In genomic region chr11:76598426-76598839, GRCh38 we compare ENCODE assay signal across 8 cellular contexts.
DNase-seq lines count a peak whose midpoint lies in the region; ATAC-seq and TF ChIP-seq lines count a peak whose summit lies in the region.

No MANE protein-coding gene starts in this region.

- DNase-seq in NCI-H146 (lab: John Stamatoyannopoulos, UW) = peak; percentile 62
- DNase-seq in NCI-H146 treated with DMSO at 0.1 percent for 48 hours (lab: John Stamatoyannopoulos, UW; ENCODE audit: unreplicated experiment) = no peak
- DNase-seq in fibroblast of pulmonary artery (ENCODE audit: low read depth) = peak; percentile 68
- DNase-seq in gastrocnemius medialis = no peak
- no peak for DNase-seq in activated naive CD4-positive, alpha-beta T cell treated with Interleukin-2 at 50 U/mL for 16 hours

- ATAC-seq in HG02798 (IDR thresholded peaks at IDR 0.05; ENCODE audit: poor library complexity, unreplicated experiment) = peak; percentile 55
- peak; percentile 79 for ATAC-seq in SK-N-SH treated with all-trans-retinoic acid at 6 μM for 48 hours
- ATAC-seq in gastrocnemius medialis = peak; percentile 18 to 58
- ATAC-seq in GM19455 (IDR thresholded peaks at IDR 0.05; ENCODE audit: unreplicated experiment) = no peak

- H3K4me1 ChIP-seq in gastrocnemius medialis = peaks cover 2 to 8% of the 10 kb centered on the region in 2 donors

- peak; percentile 62 for TF ChIP-seq CTCF in fibroblast of pulmonary artery (IDR thresholded peaks at IDR 0.05; ENCODE audit: low read length, missing control alignments)
- TF ChIP-seq CTCF in gastrocnemius medialis (IDR thresholded peaks at IDR 0.05 in 4 of 5, conservative IDR thresholded peaks at IDR 0.05 in 1 of 5) = peak in 2 of 5 experiments; percentile 48 to 50

- H3K36me3 ChIP-seq in gastrocnemius medialis = no peaks in the 10 kb centered on the region

- in situ Hi-C loops in gastrocnemius medialis (cut with MboI; ENCODE audit: low sequenced_read_pairs in 4 of 4) = loop anchor here in 1 of 4 donors (25.0 kb wide), 1 partner anchor 89 kb away; no protein-coding TSS in a partner anchor

- H3K27ac ChIP-seq in gastrocnemius medialis = no peak overlapping the region

- intact Hi-C loops in gastrocnemius medialis (cut with DNase I; ENCODE audit: low total_unique reads) = no loop called here

- H3K9me3 ChIP-seq in gastrocnemius medialis = no peaks in the 10 kb centered on the region

- H3K27me3 ChIP-seq in gastrocnemius medialis = no peaks in the 10 kb centered on the region

- H3K4me3 ChIP-seq in fibroblast of pulmonary artery (replicated peaks; ENCODE audit: low read depth, low read length) (no peak overlapping the region), gastrocnemius medialis (no peak overlapping the region)

- no peak for TF ChIP-seq POLR2A in gastrocnemius medialis (IDR thresholded peaks at IDR 0.05)

TF ChIP-seq in SK-N-SH treated with all-trans-retinoic acid at 6 μM for 48 hours, 23 proteins besides CTCF, POLR2A, EP300 and RAD21:
- no peak for TF ChIP-seq ARNTL (CRISPR knock-in tag; IDR thresholded peaks at IDR 0.05; ENCODE audit: borderline replicate concordance, low read depth)
- no peak for TF ChIP-seq PATZ1 (CRISPR knock-in tag; IDR thresholded peaks at IDR 0.05; ENCODE audit: borderline replicate concordance)
- no peak for TF ChIP-seq TCF4 (CRISPR knock-in tag; IDR thresholded peaks at IDR 0.05; ENCODE audit: borderline replicate concordance)
- TF ChIP-seq OSR1 (CRISPR knock-in tag; IDR thresholded peaks at IDR 0.05) = no peak
- TF ChIP-seq CREB5 (CRISPR knock-in tag; IDR thresholded peaks at IDR 0.05; ENCODE audit: low read depth) = no peak
- TF ChIP-seq TSHZ2 (CRISPR knock-in tag; IDR thresholded peaks at IDR 0.05) = no peak
- TF ChIP-seq ZFP3 (CRISPR knock-in tag; IDR thresholded peaks at IDR 0.05) = no peak
- TF ChIP-seq PPARA (CRISPR knock-in tag; IDR thresholded peaks at IDR 0.05; ENCODE audit: borderline replicate concordance) = no peak
- TF ChIP-seq ZFP30 (CRISPR knock-in tag; IDR thresholded peaks at IDR 0.05) = no peak
- TF ChIP-seq CSDC2 (CRISPR knock-in tag; IDR thresholded peaks at IDR 0.05) = no peak
- no peak for TF ChIP-seq BACH2 (CRISPR knock-in tag; IDR thresholded peaks at IDR 0.05; ENCODE audit: borderline replicate concordance)
- TF ChIP-seq ZNF8 (CRISPR knock-in tag; IDR thresholded peaks at IDR 0.05) = no peak
- no peak for TF ChIP-seq POU6F1 (CRISPR knock-in tag; IDR thresholded peaks at IDR 0.05; ENCODE audit: borderline replicate concordance, low read depth)
- TF ChIP-seq ZNF70 (CRISPR knock-in tag; IDR thresholded peaks at IDR 0.05) = no peak
- TF ChIP-seq ZC3H10 (CRISPR knock-in tag; IDR thresholded peaks at IDR 0.05) = no peak
- TF ChIP-seq SNAI2 (CRISPR knock-in tag; IDR thresholded peaks at IDR 0.05) = no peak
- TF ChIP-seq CSRNP3 (CRISPR knock-in tag; IDR thresholded peaks at IDR 0.05) = no peak
- no peak for TF ChIP-seq ESRRG (CRISPR knock-in tag; IDR thresholded peaks at IDR 0.05)

Comparison
In these comparisons a context has a peak if more than half of its experiments do, and no peak if none do; other contexts are left out.
1. DNase-seq: peak in NCI-H146 (single experiment) and fibroblast of pulmonary artery (single experiment); none in NCI-H146 treated with DMSO at 0.1 percent for 48 hours (single experiment), gastrocnemius medialis (0 of 2) and activated naive CD4-positive, alpha-beta T cell treated with Interleukin-2 at 50 U/mL for 16 hours (single experiment).